12 cellular contexts compared by ENCODE assay signal in the genomic region with DNA sequence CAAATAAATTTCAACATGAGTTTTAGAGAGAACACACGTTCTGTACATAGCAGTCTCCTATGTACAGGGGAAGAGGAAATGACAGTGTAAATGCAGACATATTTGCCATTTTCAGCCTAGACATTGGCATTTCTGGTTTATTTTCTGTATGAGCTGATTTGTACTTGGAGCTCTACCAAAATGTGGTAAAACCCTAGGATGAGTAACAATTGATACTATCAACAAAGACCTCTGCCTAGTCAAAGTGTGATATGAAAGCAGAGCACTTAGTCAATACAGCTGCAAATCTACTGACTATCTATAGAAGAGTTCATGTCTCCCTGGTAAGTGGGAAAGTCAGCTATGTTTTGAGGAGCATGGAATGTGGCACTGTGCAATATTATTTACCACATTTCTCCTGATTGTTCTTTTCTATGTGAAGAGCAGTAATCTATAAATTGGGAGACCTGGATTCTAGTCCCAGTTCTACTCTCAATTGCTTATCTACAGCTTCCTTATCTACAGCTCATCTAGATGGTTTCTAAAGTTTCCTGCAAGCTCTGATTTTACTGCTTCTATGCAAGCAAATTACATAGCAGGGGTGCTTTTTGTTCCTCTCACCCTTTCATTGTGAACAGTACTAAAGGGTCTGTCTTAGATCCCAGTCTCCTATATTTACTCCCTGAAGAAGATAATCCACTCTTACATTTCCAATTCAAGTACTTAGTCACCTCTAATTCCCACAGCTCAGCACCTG.
DNase-seq lines count a peak whose midpoint lies in the region; ATAC-seq, FAIRE-seq and TF ChIP-seq lines count a peak whose summit lies in the region.
"Had no signal": no experiment of that assay in that cellular context is flagged by ENCODE, and none has a peak within 500 bp of the region (broad histone marks: within the 10 kb centered on the region; RNA-seq: fewer than 3 reads in every experiment).

No MANE protein-coding gene starts in this region.

- H3K4me3 ChIP-seq in right lobe of liver, result no peak overlapping the region
- H3K4me3 ChIP-seq: thoracic aorta had no signal

- DNase-seq in GM12892 (ENCODE audit: insufficient read length), result no peak
- no peak for DNase-seq in NCI-H2029 treated with DMSO at 0.1 percent for 48 hours (lab: John Stamatoyannopoulos, UW)
- DNase-seq in Right ventricle myocardium superior, result no peak
- no peak for DNase-seq in right lobe of liver
- DNase-seq in activated naive CD4-positive, alpha-beta T cell treated with Interleukin-2 at 50 U/mL for 16 hours, result no peak
- DNase-seq: activated CD4-positive, alpha-beta T cell treated with anti-CD3 and anti-CD28 coated beads, Interleukin-2, amount 10 ng/mL, durations not matched to agents 7 days and 5 days had no signal

- ATAC-seq in GM19467 (IDR thresholded peaks at IDR 0.05; ENCODE audit: unreplicated experiment), result peak; percentile 63
- ATAC-seq in HG03064 (IDR thresholded peaks at IDR 0.05; ENCODE audit: low read depth, unreplicated experiment), result peak; percentile 76
- ATAC-seq in Right ventricle myocardium superior (ENCODE audit: poor library complexity), result no peak
- ATAC-seq in right lobe of liver, result no peak

- TF ChIP-seq POLR2A in GM12892 (IDR thresholded peaks at IDR 0.05; ENCODE audit: low read depth, low read length), result no peak
- TF ChIP-seq POLR2A in right lobe of liver (IDR thresholded peaks at IDR 0.05), result no peak

- H3K27me3 ChIP-seq in right lobe of liver, result no peaks in the 10 kb centered on the region

- peak overlapping the region; percentile 34 for H3K27ac ChIP-seq in VCaP
- H3K27ac ChIP-seq in right lobe of liver, result no peak overlapping the region
- H3K27ac ChIP-seq: thoracic aorta had no signal

- no peaks in the 10 kb centered on the region for H3K9me3 ChIP-seq in right lobe of liver
- H3K9me3 ChIP-seq: thoracic aorta had no signal

- TF ChIP-seq CTCF in VCaP (conservative IDR thresholded peaks at IDR 0.05), result no peak
- TF ChIP-seq CTCF in right lobe of liver (IDR thresholded peaks at IDR 0.05), result no peak

- 45% methylated on average over 1 of the region's 1 CpG for WGBS in right lobe of liver (ENCODE audit: insufficient coverage, low coverage, low lambda C conversion rate, missing lambda C conversion rate)

- H3K4me1 ChIP-seq in right lobe of liver, result no peaks in the 10 kb centered on the region

- no peaks in the 10 kb centered on the region for H3K36me3 ChIP-seq in right lobe of liver
- H3K36me3 ChIP-seq: thoracic aorta had no signal

- intact Hi-C loops in Right ventricle myocardium superior (cut with DNase I), result no loop called here
- intact Hi-C loops in right lobe of liver (cut with DNase I), result no loop called here

- peak; percentile 48 for FAIRE-seq in GM12892 (lab: Jason Lieb, UNC)
- FAIRE-seq: H1, RCC 7860 had no signal

Comparison
In these comparisons a context has a peak if more than half of its experiments do, and no peak if none do; other contexts are left out.
1. ATAC-seq: peak in GM19467 (single experiment) and HG03064 (single experiment); none in Right ventricle myocardium superior (single experiment) and right lobe of liver (0 of 4).